ENCODE assay signal across 1 cellular context in genomic region chr16:29973384-29974246, GRCh38.
TF ChIP-seq lines count a peak whose summit lies in the region.

TSS of gene TAOK2 (plus strand) at chr16:29973868. CDS start at chr16:29977773, 3,905 bp downstream.

TF ChIP-seq in HEK293, 187 proteins besides CTCF, POLR2A, EP300 and RAD21 (continued from another document):
- TF ChIP-seq ZNF202 (tag by site-specific recombination; IDR thresholded peaks at IDR 0.05; ENCODE audit: borderline replicate concordance) (no peak), ZNF488 (tag by site-specific recombination; IDR thresholded peaks at IDR 0.05) (no peak), ZNF791 (tag by site-specific recombination; IDR thresholded peaks at IDR 0.05) (no peak), ZNF48 (tag by site-specific recombination; IDR thresholded peaks at IDR 0.05) (no peak), BCL11B (tag by site-specific recombination; IDR thresholded peaks at IDR 0.05; ENCODE audit: low read depth) (peak; percentile 64), KLF7 (tag by site-specific recombination; IDR thresholded peaks at IDR 0.05; ENCODE audit: borderline replicate concordance) (peak; percentile 13; the same call in 1 of the 2 replicates), ZNF76 (tag by site-specific recombination; IDR thresholded peaks at IDR 0.05; ENCODE audit: borderline replicate concordance, low read depth) (peak; percentile 42; the same call in 1 of the 2 replicates), KLF9 (tag by site-specific recombination; IDR thresholded peaks at IDR 0.05; ENCODE audit: low read depth) (peak; percentile 95), ZNF24 (tag by site-specific recombination; IDR thresholded peaks at IDR 0.05) (no peak; the same call in 1 of the 2 replicates), ZNF366 (tag by site-specific recombination; conservative IDR thresholded peaks at IDR 0.05) (0 out of 2 replicates have a peak, but pooled peaks have one; percentile 40), ZNF529 (tag by site-specific recombination; IDR thresholded peaks at IDR 0.05; ENCODE audit: insufficient replicate concordance) (no peak), TSHZ1 (tag by site-specific recombination; IDR thresholded peaks at IDR 0.05; ENCODE audit: borderline replicate concordance) (no peak), ZFP3 (tag by site-specific recombination; IDR thresholded peaks at IDR 0.05; ENCODE audit: low read depth) (no peak), ZNF747 (tag by site-specific recombination; IDR thresholded peaks at IDR 0.05) (no peak), ZNF311 (tag by site-specific recombination; IDR thresholded peaks at IDR 0.05; ENCODE audit: borderline replicate concordance) (no peak), SCRT2 (tag by site-specific recombination; IDR thresholded peaks at IDR 0.05) (peak; percentile 63; the same call in 1 of the 2 replicates)
- TF ChIP-seq, protein P1, sequence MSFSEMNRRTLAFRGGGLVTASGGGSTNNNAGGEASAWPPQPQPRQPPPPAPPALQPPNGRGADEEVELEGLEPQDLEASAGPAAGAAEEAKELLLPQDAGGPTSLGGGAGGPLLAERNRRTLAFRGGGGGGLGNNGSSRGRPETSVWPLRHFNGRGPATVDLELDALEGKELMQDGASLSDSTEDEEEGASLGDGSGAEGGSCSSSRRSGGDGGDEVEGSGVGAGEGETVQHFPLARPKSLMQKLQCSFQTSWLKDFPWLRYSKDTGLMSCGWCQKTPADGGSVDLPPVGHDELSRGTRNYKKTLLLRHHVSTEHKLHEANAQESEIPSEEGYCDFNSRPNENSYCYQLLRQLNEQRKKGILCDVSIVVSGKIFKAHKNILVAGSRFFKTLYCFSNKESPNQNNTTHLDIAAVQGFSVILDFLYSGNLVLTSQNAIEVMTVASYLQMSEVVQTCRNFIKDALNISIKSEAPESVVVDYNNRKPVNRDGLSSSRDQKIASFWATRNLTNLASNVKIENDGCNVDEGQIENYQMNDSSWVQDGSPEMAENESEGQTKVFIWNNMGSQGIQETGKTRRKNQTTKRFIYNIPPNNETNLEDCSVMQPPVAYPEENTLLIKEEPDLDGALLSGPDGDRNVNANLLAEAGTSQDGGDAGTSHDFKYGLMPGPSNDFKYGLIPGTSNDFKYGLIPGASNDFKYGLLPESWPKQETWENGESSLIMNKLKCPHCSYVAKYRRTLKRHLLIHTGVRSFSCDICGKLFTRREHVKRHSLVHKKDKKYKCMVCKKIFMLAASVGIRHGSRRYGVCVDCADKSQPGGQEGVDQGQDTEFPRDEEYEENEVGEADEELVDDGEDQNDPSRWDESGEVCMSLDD (tag by site-specific recombination; IDR thresholded peaks at IDR 0.05) = no peak
- TF ChIP-seq, protein P2, sequence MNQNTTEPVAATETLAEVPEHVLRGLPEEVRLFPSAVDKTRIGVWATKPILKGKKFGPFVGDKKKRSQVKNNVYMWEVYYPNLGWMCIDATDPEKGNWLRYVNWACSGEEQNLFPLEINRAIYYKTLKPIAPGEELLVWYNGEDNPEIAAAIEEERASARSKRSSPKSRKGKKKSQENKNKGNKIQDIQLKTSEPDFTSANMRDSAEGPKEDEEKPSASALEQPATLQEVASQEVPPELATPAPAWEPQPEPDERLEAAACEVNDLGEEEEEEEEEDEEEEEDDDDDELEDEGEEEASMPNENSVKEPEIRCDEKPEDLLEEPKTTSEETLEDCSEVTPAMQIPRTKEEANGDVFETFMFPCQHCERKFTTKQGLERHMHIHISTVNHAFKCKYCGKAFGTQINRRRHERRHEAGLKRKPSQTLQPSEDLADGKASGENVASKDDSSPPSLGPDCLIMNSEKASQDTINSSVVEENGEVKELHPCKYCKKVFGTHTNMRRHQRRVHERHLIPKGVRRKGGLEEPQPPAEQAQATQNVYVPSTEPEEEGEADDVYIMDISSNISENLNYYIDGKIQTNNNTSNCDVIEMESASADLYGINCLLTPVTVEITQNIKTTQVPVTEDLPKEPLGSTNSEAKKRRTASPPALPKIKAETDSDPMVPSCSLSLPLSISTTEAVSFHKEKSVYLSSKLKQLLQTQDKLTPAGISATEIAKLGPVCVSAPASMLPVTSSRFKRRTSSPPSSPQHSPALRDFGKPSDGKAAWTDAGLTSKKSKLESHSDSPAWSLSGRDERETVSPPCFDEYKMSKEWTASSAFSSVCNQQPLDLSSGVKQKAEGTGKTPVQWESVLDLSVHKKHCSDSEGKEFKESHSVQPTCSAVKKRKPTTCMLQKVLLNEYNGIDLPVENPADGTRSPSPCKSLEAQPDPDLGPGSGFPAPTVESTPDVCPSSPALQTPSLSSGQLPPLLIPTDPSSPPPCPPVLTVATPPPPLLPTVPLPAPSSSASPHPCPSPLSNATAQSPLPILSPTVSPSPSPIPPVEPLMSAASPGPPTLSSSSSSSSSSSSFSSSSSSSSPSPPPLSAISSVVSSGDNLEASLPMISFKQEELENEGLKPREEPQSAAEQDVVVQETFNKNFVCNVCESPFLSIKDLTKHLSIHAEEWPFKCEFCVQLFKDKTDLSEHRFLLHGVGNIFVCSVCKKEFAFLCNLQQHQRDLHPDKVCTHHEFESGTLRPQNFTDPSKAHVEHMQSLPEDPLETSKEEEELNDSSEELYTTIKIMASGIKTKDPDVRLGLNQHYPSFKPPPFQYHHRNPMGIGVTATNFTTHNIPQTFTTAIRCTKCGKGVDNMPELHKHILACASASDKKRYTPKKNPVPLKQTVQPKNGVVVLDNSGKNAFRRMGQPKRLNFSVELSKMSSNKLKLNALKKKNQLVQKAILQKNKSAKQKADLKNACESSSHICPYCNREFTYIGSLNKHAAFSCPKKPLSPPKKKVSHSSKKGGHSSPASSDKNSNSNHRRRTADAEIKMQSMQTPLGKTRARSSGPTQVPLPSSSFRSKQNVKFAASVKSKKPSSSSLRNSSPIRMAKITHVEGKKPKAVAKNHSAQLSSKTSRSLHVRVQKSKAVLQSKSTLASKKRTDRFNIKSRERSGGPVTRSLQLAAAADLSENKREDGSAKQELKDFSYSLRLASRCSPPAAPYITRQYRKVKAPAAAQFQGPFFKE (tag by site-specific recombination; IDR thresholded peaks at IDR 0.05; ENCODE audit: borderline replicate concordance) = no peak
- TF ChIP-seq, protein P3, sequence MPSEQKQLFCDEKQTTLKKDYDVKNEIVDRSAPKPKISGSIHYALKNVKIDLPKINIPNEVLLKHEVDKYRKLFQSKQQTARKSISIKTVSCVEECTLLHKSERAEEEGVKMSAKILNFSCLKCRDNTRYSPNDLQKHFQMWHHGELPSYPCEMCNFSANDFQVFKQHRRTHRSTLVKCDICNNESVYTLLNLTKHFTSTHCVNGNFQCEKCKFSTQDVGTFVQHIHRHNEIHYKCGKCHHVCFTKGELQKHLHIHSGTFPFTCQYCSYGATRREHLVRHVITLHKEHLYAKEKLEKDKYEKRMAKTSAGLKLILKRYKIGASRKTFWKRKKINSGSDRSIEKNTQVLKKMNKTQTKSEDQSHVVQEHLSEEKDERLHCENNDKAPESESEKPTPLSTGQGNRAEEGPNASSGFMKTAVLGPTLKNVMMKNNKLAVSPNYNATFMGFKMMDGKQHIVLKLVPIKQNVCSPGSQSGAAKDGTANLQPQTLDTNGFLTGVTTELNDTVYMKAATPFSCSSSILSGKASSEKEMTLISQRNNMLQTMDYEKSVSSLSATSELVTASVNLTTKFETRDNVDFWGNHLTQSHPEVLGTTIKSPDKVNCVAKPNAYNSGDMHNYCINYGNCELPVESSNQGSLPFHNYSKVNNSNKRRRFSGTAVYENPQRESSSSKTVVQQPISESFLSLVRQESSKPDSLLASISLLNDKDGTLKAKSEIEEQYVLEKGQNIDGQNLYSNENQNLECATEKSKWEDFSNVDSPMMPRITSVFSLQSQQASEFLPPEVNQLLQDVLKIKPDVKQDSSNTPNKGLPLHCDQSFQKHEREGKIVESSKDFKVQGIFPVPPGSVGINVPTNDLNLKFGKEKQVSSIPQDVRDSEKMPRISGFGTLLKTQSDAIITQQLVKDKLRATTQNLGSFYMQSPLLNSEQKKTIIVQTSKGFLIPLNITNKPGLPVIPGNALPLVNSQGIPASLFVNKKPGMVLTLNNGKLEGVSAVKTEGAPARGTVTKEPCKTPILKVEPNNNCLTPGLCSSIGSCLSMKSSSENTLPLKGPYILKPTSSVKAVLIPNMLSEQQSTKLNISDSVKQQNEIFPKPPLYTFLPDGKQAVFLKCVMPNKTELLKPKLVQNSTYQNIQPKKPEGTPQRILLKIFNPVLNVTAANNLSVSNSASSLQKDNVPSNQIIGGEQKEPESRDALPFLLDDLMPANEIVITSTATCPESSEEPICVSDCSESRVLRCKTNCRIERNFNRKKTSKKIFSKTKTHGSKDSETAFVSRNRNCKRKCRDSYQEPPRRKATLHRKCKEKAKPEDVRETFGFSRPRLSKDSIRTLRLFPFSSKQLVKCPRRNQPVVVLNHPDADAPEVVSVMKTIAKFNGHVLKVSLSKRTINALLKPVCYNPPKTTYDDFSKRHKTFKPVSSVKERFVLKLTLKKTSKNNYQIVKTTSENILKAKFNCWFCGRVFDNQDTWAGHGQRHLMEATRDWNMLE (tag by site-specific recombination; conservative IDR thresholded peaks at IDR 0.05; ENCODE audit: low read depth) = no peak; the same call in 1 of the 2 replicates
- TF ChIP-seq, protein P4, sequence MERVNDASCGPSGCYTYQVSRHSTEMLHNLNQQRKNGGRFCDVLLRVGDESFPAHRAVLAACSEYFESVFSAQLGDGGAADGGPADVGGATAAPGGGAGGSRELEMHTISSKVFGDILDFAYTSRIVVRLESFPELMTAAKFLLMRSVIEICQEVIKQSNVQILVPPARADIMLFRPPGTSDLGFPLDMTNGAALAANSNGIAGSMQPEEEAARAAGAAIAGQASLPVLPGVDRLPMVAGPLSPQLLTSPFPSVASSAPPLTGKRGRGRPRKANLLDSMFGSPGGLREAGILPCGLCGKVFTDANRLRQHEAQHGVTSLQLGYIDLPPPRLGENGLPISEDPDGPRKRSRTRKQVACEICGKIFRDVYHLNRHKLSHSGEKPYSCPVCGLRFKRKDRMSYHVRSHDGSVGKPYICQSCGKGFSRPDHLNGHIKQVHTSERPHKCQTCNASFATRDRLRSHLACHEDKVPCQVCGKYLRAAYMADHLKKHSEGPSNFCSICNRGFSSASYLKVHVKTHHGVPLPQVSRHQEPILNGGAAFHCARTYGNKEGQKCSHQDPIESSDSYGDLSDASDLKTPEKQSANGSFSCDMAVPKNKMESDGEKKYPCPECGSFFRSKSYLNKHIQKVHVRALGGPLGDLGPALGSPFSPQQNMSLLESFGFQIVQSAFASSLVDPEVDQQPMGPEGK (tag by site-specific recombination; IDR thresholded peaks at IDR 0.05) = peak; percentile 98
- TF ChIP-seq, protein P5, sequence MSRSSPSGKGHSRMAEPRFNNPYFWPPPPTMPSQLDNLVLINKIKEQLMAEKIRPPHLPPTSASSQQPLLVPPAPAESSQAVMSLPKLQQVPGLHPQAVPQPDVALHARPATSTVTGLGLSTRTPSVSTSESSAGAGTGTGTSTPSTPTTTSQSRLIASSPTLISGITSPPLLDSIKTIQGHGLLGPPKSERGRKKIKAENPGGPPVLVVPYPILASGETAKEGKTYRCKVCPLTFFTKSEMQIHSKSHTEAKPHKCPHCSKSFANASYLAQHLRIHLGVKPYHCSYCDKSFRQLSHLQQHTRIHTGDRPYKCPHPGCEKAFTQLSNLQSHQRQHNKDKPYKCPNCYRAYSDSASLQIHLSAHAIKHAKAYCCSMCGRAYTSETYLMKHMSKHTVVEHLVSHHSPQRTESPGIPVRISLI (tag by site-specific recombination; IDR thresholded peaks at IDR 0.05) = no peak
